ENCODE assay signal across 12 cellular contexts in the genomic region with DNA sequence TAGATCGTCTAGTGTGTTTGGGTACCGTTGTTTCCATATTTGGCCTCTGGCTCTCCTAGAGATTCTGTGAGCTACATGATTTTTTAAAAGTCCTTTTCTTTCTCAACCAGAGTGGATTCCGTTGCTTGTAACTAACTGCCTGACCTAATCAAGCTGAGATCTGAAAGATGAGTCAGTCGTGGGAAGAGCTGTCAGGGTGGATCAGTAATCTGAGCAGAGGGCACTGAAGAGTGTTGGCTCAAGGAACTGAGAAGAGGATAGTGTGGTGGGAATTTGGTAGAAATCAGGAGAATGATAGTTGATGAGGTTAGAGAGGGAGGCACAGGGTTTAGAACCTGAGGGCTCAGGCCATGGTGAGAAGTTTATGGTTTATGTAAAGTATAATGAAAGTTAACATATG. TPM values are rescaled to one million over a fixed set of nuclear protein-coding genes. Genes with fewer than 3 reads are reported as not detected.
A peak's percentile ranks its signal among the peaks of the same experiment; 100 is the strongest.
DNase-seq lines count a peak whose midpoint lies in the region; TF ChIP-seq lines count a peak whose summit lies in the region.
"Had no signal": no experiment of that assay in that cellular context is flagged by ENCODE, and none has a peak within 500 bp of the region (broad histone marks: within the 10 kb centered on the region; RNA-seq: fewer than 3 reads in every experiment).

No MANE protein-coding gene starts in this region.

- H3K9me3 Mint-ChIP-seq in T-helper 1 cell treated with Interleukin-12 subunit alpha and Interleukin-12 subunit beta and Interleukin-4 antibody, amounts not matched to agents 30 μg/mL and 1 μg/mL, for 36 hours: no peaks in the 10 kb centered on the region

- POLR2A ChIA-PET in SK-N-SH (lab: Yijun Ruan, JAX): no interaction called here

- no peaks in the 10 kb centered on the region for H3K27me3 ChIP-seq in SK-N-SH (ENCODE audit: insufficient read depth)
- no peaks in the 10 kb centered on the region for H3K27me3 ChIP-seq in fibroblast of lung (ENCODE audit: control insufficient read depth, insufficient read depth, low read length)
- no peaks in the 10 kb centered on the region for H3K27me3 ChIP-seq in skeletal muscle satellite cell (ENCODE audit: control insufficient read depth, insufficient read depth, low read length)

- H3K4me3 ChIP-seq in SK-N-SH (ENCODE audit: low read depth in 2 of 2, low read length in 1 of 2) (no peak overlapping the region), fibroblast of lung (replicated peaks in 1 of 4; ENCODE audit: control extremely low read depth in 1 of 4, insufficient read depth in 1 of 4, low read depth in 3 of 4, low read length in 4 of 4) (no peak overlapping the region), skeletal muscle satellite cell (ENCODE audit: low read length) (no peak overlapping the region)
- H3K4me3 ChIP-seq: mucosa of descending colon had no signal

- H3K36me3 Mint-ChIP-seq in T-helper 1 cell treated with Interleukin-12 subunit alpha and Interleukin-12 subunit beta and Interleukin-4 antibody, amounts not matched to agents 30 μg/mL and 1 μg/mL, for 36 hours (ENCODE audit: low read depth): peaks cover 30% of the 10 kb centered on the region

- H3K27me3 Mint-ChIP-seq in T-helper 1 cell treated with Interleukin-12 subunit alpha and Interleukin-12 subunit beta and Interleukin-4 antibody, amounts not matched to agents 30 μg/mL and 1 μg/mL, for 36 hours (ENCODE audit: low read depth): no peaks in the 10 kb centered on the region

- in situ Hi-C loops in GM13977 (cut with MboI; ENCODE audit: low pct_unique_long_range_greater_than_20kb, low sequenced_read_pairs, unreplicated experiment): no loop called here

- H3K27ac ChIP-seq in SK-N-SH (ENCODE audit: low read depth in 2 of 2, low read length in 1 of 2): peak overlapping the region in 1 of 2 experiments; percentile 77; a peak in 2 of 4 replicates
- no peak overlapping the region for H3K27ac ChIP-seq in fibroblast of lung (ENCODE audit: insufficient read depth, low read length)

- H3K4me1 Mint-ChIP-seq in T-helper 1 cell treated with Interleukin-12 subunit alpha and Interleukin-12 subunit beta and Interleukin-4 antibody, amounts not matched to agents 30 μg/mL and 1 μg/mL, for 36 hours (ENCODE audit: low read depth): peaks cover 31% of the 10 kb centered on the region

- H3K9me3 ChIP-seq in SK-N-SH (no peaks in the 10 kb centered on the region), fibroblast of lung (ENCODE audit: control insufficient read depth, insufficient read depth, low read depth, low read length) (no peaks in the 10 kb centered on the region), skeletal muscle satellite cell (replicated peaks; ENCODE audit: low read length) (no peaks in the 10 kb centered on the region)
- H3K9me3 ChIP-seq: mucosa of descending colon had no signal

- H2AFZ ChIP-seq in SK-N-SH (ENCODE audit: low read depth): no peak overlapping the region
- no peak overlapping the region for H2AFZ ChIP-seq in fibroblast of lung (ENCODE audit: low read length)

- peak overlapping the region; percentile 17 for H3K27ac Mint-ChIP-seq in T-helper 1 cell treated with Interleukin-12 subunit alpha and Interleukin-12 subunit beta and Interleukin-4 antibody, amounts not matched to agents 30 μg/mL and 1 μg/mL, for 36 hours

- TF ChIP-seq EP300 in SK-N-SH (IDR thresholded peaks at IDR 0.05; ENCODE audit: borderline replicate concordance in 1 of 2, low read depth in 1 of 2, low read length in 1 of 2): peak in 1 of 2 experiments; percentile 46; a peak in 1 of 4 replicates

- H3K4me1 ChIP-seq in SK-N-SH (ENCODE audit: control insufficient read depth in 1 of 2, insufficient read depth in 2 of 2, low read depth in 1 of 2, low read length in 1 of 2) (peaks cover 0 to 6% of the 10 kb centered on the region in 2 experiments; a peak in 2 of 4 replicates), fibroblast of lung (ENCODE audit: control insufficient read depth, extremely low read depth, insufficient read depth, low read length) (no peaks in the 10 kb centered on the region), skeletal muscle satellite cell (ENCODE audit: control insufficient read depth, insufficient read depth, low read length) (peaks cover 26% of the 10 kb centered on the region)

- H3K36me3 ChIP-seq in SK-N-SH (replicated peaks in 1 of 2; ENCODE audit: control insufficient read depth in 1 of 2, insufficient read depth in 2 of 2, low read length in 1 of 2): peaks cover 0 to 7% of the 10 kb centered on the region in 2 experiments
- peaks cover 2% of the 10 kb centered on the region for H3K36me3 ChIP-seq in fibroblast of lung (ENCODE audit: control insufficient read depth, insufficient read depth, low read length)
- H3K36me3 ChIP-seq in skeletal muscle satellite cell (ENCODE audit: insufficient read depth, low read length): peaks cover 8% of the 10 kb centered on the region

- 0 out of 2 replicates have a peak, but pooled peaks cover 10% of the 10 kb centered on the region for H3K79me2 ChIP-seq in SK-N-SH (ENCODE audit: insufficient read depth)
- no peaks in the 10 kb centered on the region for H3K79me2 ChIP-seq in fibroblast of lung (ENCODE audit: control insufficient read depth, insufficient read depth, low read length)

- no peak overlapping the region for H3K4me3 Mint-ChIP-seq in T-helper 1 cell treated with Interleukin-12 subunit alpha and Interleukin-12 subunit beta and Interleukin-4 antibody, amounts not matched to agents 30 μg/mL and 1 μg/mL, for 36 hours

- TF ChIP-seq CTCF in SK-N-SH (IDR thresholded peaks at IDR 0.05) (no peak), fibroblast of lung (conservative IDR thresholded peaks at IDR 0.05 in 1 of 2, IDR thresholded peaks at IDR 0.05 in 1 of 2; ENCODE audit: low read depth in 1 of 2, low read length in 2 of 2) (no peak), GM13977 (IDR thresholded peaks at IDR 0.05; ENCODE audit: extremely low read depth, insufficient read depth, missing control alignments) (no peak)

- H3K4me2 ChIP-seq in SK-N-SH (peak overlapping the region; percentile 53; the same call in 1 of the 2 replicates), fibroblast of lung (ENCODE audit: extremely low read depth, insufficient read depth, low read length) (no peak overlapping the region), skeletal muscle satellite cell (ENCODE audit: low read length) (peak overlapping the region; percentile 52)

- no peak for TF ChIP-seq RAD21 in SK-N-SH (IDR thresholded peaks at IDR 0.05; ENCODE audit: low read length)

- peaks cover 20% of the 10 kb centered on the region for H3F3A ChIP-seq in SK-N-SH (replicated peaks; ENCODE audit: insufficient read depth)

- 36% methylated on average over 4 of the region's 4 CpGs for WGBS in SK-N-SH (ENCODE audit: low lambda C conversion rate)

- H3K9ac ChIP-seq in SK-N-SH: no peak overlapping the region
- no peak overlapping the region for H3K9ac ChIP-seq in fibroblast of lung (ENCODE audit: insufficient read depth, low read length)
- no peak overlapping the region for H3K9ac ChIP-seq in skeletal muscle satellite cell (ENCODE audit: low read depth, low read length)

- H4K20me1 ChIP-seq in SK-N-SH (ENCODE audit: insufficient read depth): no peaks in the 10 kb centered on the region
- H4K20me1 ChIP-seq in fibroblast of lung (ENCODE audit: control insufficient read depth, extremely low read depth, insufficient read depth, low read length): no peaks in the 10 kb centered on the region

- DNase-seq in T-helper 1 cell: no peak
- no peak for DNase-seq in SK-N-SH
- peak; percentile 56 to 64 for DNase-seq in fibroblast of lung (ENCODE audit: low read depth in 2 of 2)
- no peak for DNase-seq in stimulated activated CD4-positive, alpha-beta T cell treated with anti-CD3 and anti-CD28 coated beads, Interleukin-4, amount 100 ng/mL, for 1 hour
- no peak for DNase-seq in GM13977 (ENCODE audit: low spot score)
- no peak for DNase-seq in cortex of kidney (lab: John Stamatoyannopoulos, UW)
- DNase-seq: 8988T; activated CD8-positive, alpha-beta memory T cell treated with anti-CD3 and anti-CD28 coated beads, Interleukin-2, amount 50 U/mL, for 48 hours; KBM-7; mucosa of descending colon had no signal

- H3K9me2 ChIP-seq in SK-N-SH: no peaks in the 10 kb centered on the region

- CTCF ChIA-PET in SK-N-SH (lab: Yijun Ruan, JAX): no interaction called here

TF ChIP-seq in SK-N-SH, 30 proteins besides CTCF, POLR2A, EP300 and RAD21 (continues in another document):
- TF ChIP-seq POLR2AphosphoS5 (IDR thresholded peaks at IDR 0.05; ENCODE audit: low read depth, low read length): peak; percentile 41; the same call in 1 of the 2 replicates
- no peak for TF ChIP-seq EZH2phosphoT487 (IDR thresholded peaks at IDR 0.05; ENCODE audit: borderline replicate concordance, low read depth)
- TF ChIP-seq GABPA (IDR thresholded peaks at IDR 0.05; ENCODE audit: low read depth): no peak
- TF ChIP-seq FOXM1 (IDR thresholded peaks at IDR 0.05; ENCODE audit: low read depth): no peak
- no peak for TF ChIP-seq CHD2 (IDR thresholded peaks at IDR 0.05; ENCODE audit: low read length, partially characterized antibody)
- TF ChIP-seq TCF12 (IDR thresholded peaks at IDR 0.05): peak; percentile 66
- peak; percentile 59; the same call in 1 of the 2 replicates for TF ChIP-seq SIN3A (IDR thresholded peaks at IDR 0.05; ENCODE audit: borderline replicate concordance, low read depth, low read length)
- peak; percentile 84 for TF ChIP-seq JUND (IDR thresholded peaks at IDR 0.05)
- no peak for TF ChIP-seq GATA2 (CRISPR knock-in tag; IDR thresholded peaks at IDR 0.05)
- TF ChIP-seq TAF1 (IDR thresholded peaks at IDR 0.05; ENCODE audit: borderline replicate concordance, low read depth, low read length): no peak
- no peak for TF ChIP-seq RXRA (IDR thresholded peaks at IDR 0.05; ENCODE audit: borderline replicate concordance, low read depth)
- TF ChIP-seq, protein P1, sequence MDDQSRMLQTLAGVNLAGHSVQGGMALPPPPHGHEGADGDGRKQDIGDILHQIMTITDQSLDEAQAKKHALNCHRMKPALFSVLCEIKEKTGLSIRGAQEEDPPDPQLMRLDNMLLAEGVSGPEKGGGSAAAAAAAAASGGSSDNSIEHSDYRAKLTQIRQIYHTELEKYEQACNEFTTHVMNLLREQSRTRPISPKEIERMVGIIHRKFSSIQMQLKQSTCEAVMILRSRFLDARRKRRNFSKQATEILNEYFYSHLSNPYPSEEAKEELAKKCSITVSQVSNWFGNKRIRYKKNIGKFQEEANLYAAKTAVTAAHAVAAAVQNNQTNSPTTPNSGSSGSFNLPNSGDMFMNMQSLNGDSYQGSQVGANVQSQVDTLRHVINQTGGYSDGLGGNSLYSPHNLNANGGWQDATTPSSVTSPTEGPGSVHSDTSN (IDR thresholded peaks at IDR 0.05): peak; percentile 95
- TF ChIP-seq NRF1 (IDR thresholded peaks at IDR 0.05; ENCODE audit: low read depth, low read length): no peak
- TF ChIP-seq ELF1 (IDR thresholded peaks at IDR 0.05): no peak

RNA-seq across cellular contexts. Expression of a gene that starts 52.2 kb away (rescaled TPM):
- polyA plus RNA-seq in SK-N-SH (2012; rRNA removed) (7.6 and 10.5 TPM in 2 replicates), fibroblast of lung (8.6 and 20.9 TPM in 2 replicates)
- 5.1 and 5.4 TPM in 2 replicates for polyA plus RNA-seq in SK-N-SH (2012; cell fraction: cytosol; rRNA removed)
- polyA plus RNA-seq in SK-N-SH (2012; cell fraction: nucleus; rRNA removed): 34.5 and 45.6 TPM in 2 replicates
- 12.1 and 13.5 TPM in 2 replicates for total RNA-seq in fibroblast of lung
- 4.4 and 11.7 TPM in 2 replicates for polyA plus RNA-seq in fibroblast of lung (2012)
- 10.4 and 23.1 TPM in 2 replicates for polyA minus RNA-seq in fibroblast of lung (ENCODE audit: low replicate concordance)
- 2.5 and 2.6 TPM in 2 replicates for total RNA-seq in skeletal muscle satellite cell (2012; rRNA removed)

Comparison
In these comparisons a context has a peak if more than half of its experiments do, and no peak if none do; other contexts are left out.
1. DNase-seq: peak in fibroblast of lung (2 of 2); none in T-helper 1 cell (0 of 5), SK-N-SH (single experiment), stimulated activated CD4-positive, alpha-beta T cell treated with anti-CD3 and anti-CD28 coated beads, Interleukin-4, amount 100 ng/mL, for 1 hour (single experiment), GM13977 (single experiment) and cortex of kidney (single experiment).